ENCODE assay signal across 13 cellular contexts in genomic region chr19:49486232-49486631, GRCh38. TPM values are rescaled to one million over a fixed set of nuclear protein-coding genes. Genes with fewer than 3 reads are reported as not detected.
DNase-seq lines count a peak whose midpoint lies in the region; ATAC-seq and TF ChIP-seq lines count a peak whose summit lies in the region.
"Had no signal": no experiment of that assay in that cellular context is flagged by ENCODE, and none has a peak within 500 bp of the region (broad histone marks: within the 10 kb centered on the region; RNA-seq: fewer than 3 reads in every experiment).

No MANE protein-coding gene starts in this region.

- H3K4me3 Mint-ChIP-seq in T-helper 2 cell treated with Interferon-gamma antibody and Interleukin-4, amounts not matched to agents 5 μg/mL and 100 μg/mL, for 36 hours = no peak overlapping the region
- H3K4me3 Mint-ChIP-seq in IgD-negative memory B cell = peak overlapping the region in 3 of 4 donors; percentile 43 to 60 (median 58)
- no peak overlapping the region for H3K4me3 Mint-ChIP-seq in central memory CD8-positive, alpha-beta T cell

- no peak for DNase-seq in T-helper 2 cell treated with Interferon-gamma antibody and Interleukin-4, amounts not matched to agents 5 μg/mL and 100 μg/mL, for 36 hours (ENCODE audit: low spot score)
- DNase-seq in T-helper 2 cell (no peak), NCI-H2107 (lab: John Stamatoyannopoulos, UW) (no peak), AG08395 (ENCODE audit: low spot score) (no peak)
- DNase-seq in central memory CD8-positive, alpha-beta T cell (ENCODE audit: low spot score in 2 of 2) = no peak
- no peak for DNase-seq in stimulated activated CD4-positive, alpha-beta T cell treated with anti-CD3 and anti-CD28 coated beads, Interleukin-4, amount 100 ng/mL, for 24 hours
- DNase-seq: activated CD8-positive, alpha-beta memory T cell treated with anti-CD3 and anti-CD28 coated beads, Interleukin-2, amount 50 U/mL, for 48 hours; DMS53; NCI-H2029 treated with DMSO at 0.1 percent for 48 hours had no signal

- H2AFZ ChIP-seq in parathyroid adenoma = peak overlapping the region; percentile 91

- peak overlapping the region; percentile 63 for H3K27ac Mint-ChIP-seq in T-helper 2 cell treated with Interferon-gamma antibody and Interleukin-4, amounts not matched to agents 5 μg/mL and 100 μg/mL, for 36 hours
- peak overlapping the region in 2 of 3 donors; percentile 46 to 78 for H3K27ac Mint-ChIP-seq in IgD-negative memory B cell
- H3K27ac Mint-ChIP-seq in central memory CD8-positive, alpha-beta T cell (ENCODE audit: low read depth) = peak overlapping the region; percentile 51

- TF ChIP-seq CTCF in parathyroid adenoma (IDR thresholded peaks at IDR 0.05) = no peak

- peaks cover 19% of the 10 kb centered on the region for H3K4me1 Mint-ChIP-seq in T-helper 2 cell treated with Interferon-gamma antibody and Interleukin-4, amounts not matched to agents 5 μg/mL and 100 μg/mL, for 36 hours (ENCODE audit: low read depth)
- peaks cover 12 to 19% (median 15%) of the 10 kb centered on the region in 3 donors for H3K4me1 Mint-ChIP-seq in IgD-negative memory B cell
- H3K4me1 Mint-ChIP-seq in central memory CD8-positive, alpha-beta T cell = peaks cover 42% of the 10 kb centered on the region

- H3K27me3 ChIP-seq in parathyroid adenoma (ENCODE audit: control insufficient read depth, insufficient read depth, low read length) = no peaks in the 10 kb centered on the region
- H3K27me3 ChIP-seq: right atrium auricular region, tibial nerve had no signal

- no peaks in the 10 kb centered on the region for H3K9me3 Mint-ChIP-seq in T-helper 2 cell treated with Interferon-gamma antibody and Interleukin-4, amounts not matched to agents 5 μg/mL and 100 μg/mL, for 36 hours
- peaks cover 0 to 2% (median 0%) of the 10 kb centered on the region in 3 donors for H3K9me3 Mint-ChIP-seq in IgD-negative memory B cell
- H3K9me3 Mint-ChIP-seq in central memory CD8-positive, alpha-beta T cell = no peaks in the 10 kb centered on the region

- peaks cover 31% of the 10 kb centered on the region for H3K79me2 ChIP-seq in parathyroid adenoma

- H3K4me1 ChIP-seq in parathyroid adenoma = peaks cover 10% of the 10 kb centered on the region

- H3K36me3 Mint-ChIP-seq in T-helper 2 cell treated with Interferon-gamma antibody and Interleukin-4, amounts not matched to agents 5 μg/mL and 100 μg/mL, for 36 hours (ENCODE audit: low read depth) = peaks cover 70% of the 10 kb centered on the region
- H3K36me3 Mint-ChIP-seq in IgD-negative memory B cell = no peaks in the 10 kb centered on the region
- H3K36me3 Mint-ChIP-seq in central memory CD8-positive, alpha-beta T cell (ENCODE audit: insufficient read depth) = peaks cover 79% of the 10 kb centered on the region

- no peak overlapping the region for H3K4me2 ChIP-seq in parathyroid adenoma (ENCODE audit: low read length)

- no peaks in the 10 kb centered on the region for H3K36me3 ChIP-seq in parathyroid adenoma (ENCODE audit: control insufficient read depth, insufficient read depth, low read length)

- peaks cover 3% of the 10 kb centered on the region for H3K27me3 Mint-ChIP-seq in T-helper 2 cell treated with Interferon-gamma antibody and Interleukin-4, amounts not matched to agents 5 μg/mL and 100 μg/mL, for 36 hours (ENCODE audit: low read depth)
- no peaks in the 10 kb centered on the region for H3K27me3 Mint-ChIP-seq in IgD-negative memory B cell
- H3K27me3 Mint-ChIP-seq in central memory CD8-positive, alpha-beta T cell = no peaks in the 10 kb centered on the region

- H3K27ac ChIP-seq in parathyroid adenoma = no peak overlapping the region

- no peak overlapping the region for H3K9ac ChIP-seq in parathyroid adenoma

- H3K4me3 ChIP-seq in parathyroid adenoma (ENCODE audit: low read depth, low read length) = no peak overlapping the region

- no peaks in the 10 kb centered on the region for H3K9me3 ChIP-seq in parathyroid adenoma (ENCODE audit: control insufficient read depth, low read length)
- H3K9me3 ChIP-seq: right atrium auricular region, tibial nerve had no signal

- no peak for ATAC-seq in central memory CD8-positive, alpha-beta T cell (replicated peaks; ENCODE audit: extremely low read depth, poor library complexity, severe bottlenecking)

RNA-seq across cellular contexts. Expression of gene RPL13A, which starts 1.2 kb away (rescaled TPM):
- 3,792 TPM for polyA plus RNA-seq in IgD-negative memory B cell

RNA-seq across cellular contexts. Expression of gene RPS11, which starts 10.0 kb away (rescaled TPM):
- polyA plus RNA-seq in IgD-negative memory B cell = 3,702 TPM

RNA-seq across cellular contexts. Expression of gene FLT3LG, which starts 12.2 kb away (rescaled TPM):
- polyA plus RNA-seq in IgD-negative memory B cell = 24.3 TPM

RNA-seq across cellular contexts. Expression of gene FCGRT, which starts 26.2 kb away (rescaled TPM):
- 60.8 TPM for polyA plus RNA-seq in IgD-negative memory B cell

RNA-seq across cellular contexts. Expression of gene ALDH16A1, which starts 33.2 kb away (rescaled TPM):
- polyA plus RNA-seq in IgD-negative memory B cell = 67.5 TPM

Comparison
In these comparisons a context has a peak if more than half of its experiments do, and no peak if none do; other contexts are left out.
1. H3K4me3 Mint-ChIP-seq: peak in IgD-negative memory B cell (3 of 4); none in T-helper 2 cell treated with Interferon-gamma antibody and Interleukin-4, amounts not matched to agents 5 μg/mL and 100 μg/mL, for 36 hours (single experiment) and central memory CD8-positive, alpha-beta T cell (single experiment).
2. Peak in every context shown above with its lines, with median percentiles within 50 percentile points of each other: H3K27ac Mint-ChIP-seq.